Comparison of ENCODE assay signal across 1 cellular context in genomic region chr10:21534611-21535493, GRCh38.
TF ChIP-seq lines count a peak whose summit lies in the region.

No MANE protein-coding gene starts in this region.

TF ChIP-seq in HEK293, 187 proteins besides CTCF, POLR2A, EP300 and RAD21 (continued from another document and continues in another):
- TF ChIP-seq ZNF362 (tag by site-specific recombination; IDR thresholded peaks at IDR 0.05) (no peak), KLF7 (tag by site-specific recombination; IDR thresholded peaks at IDR 0.05; ENCODE audit: borderline replicate concordance) (no peak), ZNF658 (tag by site-specific recombination; IDR thresholded peaks at IDR 0.05) (no peak), ZNF837 (tag by site-specific recombination; IDR thresholded peaks at IDR 0.05) (no peak), RBAK (tag by site-specific recombination; IDR thresholded peaks at IDR 0.05) (no peak), ZSCAN30 (tag by site-specific recombination; IDR thresholded peaks at IDR 0.05) (no peak), MYNN (tag by site-specific recombination; IDR thresholded peaks at IDR 0.05; ENCODE audit: borderline replicate concordance) (no peak), ZNF324 (tag by site-specific recombination; IDR thresholded peaks at IDR 0.05) (0 out of 2 replicates have a peak, but pooled peaks have one; percentile 20), ZBTB11 (tag by site-specific recombination; conservative IDR thresholded peaks at IDR 0.05; ENCODE audit: low read depth) (0 out of 2 replicates have a peak, but pooled peaks have one; percentile 34), KLF8 (tag by site-specific recombination; IDR thresholded peaks at IDR 0.05) (peak; percentile 44; the same call in 1 of the 2 replicates), ZSCAN16 (tag by site-specific recombination; IDR thresholded peaks at IDR 0.05) (no peak), ZNF274 (IDR thresholded peaks at IDR 0.05; ENCODE audit: low read length) (no peak), ZNF274 (tag by site-specific recombination; IDR thresholded peaks at IDR 0.05; ENCODE audit: borderline replicate concordance) (no peak), KLF16 (tag by site-specific recombination; IDR thresholded peaks at IDR 0.05) (0 out of 2 replicates have a peak, but pooled peaks have one; percentile 38), ZNF248 (tag by site-specific recombination; IDR thresholded peaks at IDR 0.05) (no peak), ZNF223 (tag by site-specific recombination; IDR thresholded peaks at IDR 0.05) (no peak), EGR2 (tag by site-specific recombination; IDR thresholded peaks at IDR 0.05; ENCODE audit: low read depth) (no peak), SP7 (tag by site-specific recombination; IDR thresholded peaks at IDR 0.05) (peak; percentile 41; the same call in 1 of the 2 replicates), ZBTB44 (tag by site-specific recombination; IDR thresholded peaks at IDR 0.05) (0 out of 2 replicates have a peak, but pooled peaks have one; percentile 39), PRDM4 (tag by site-specific recombination; IDR thresholded peaks at IDR 0.05) (no peak), ZNF266 (tag by site-specific recombination; IDR thresholded peaks at IDR 0.05; ENCODE audit: low read depth) (no peak), HOXC10 (CRISPR knock-in tag; IDR thresholded peaks at IDR 0.05) (no peak), ZBTB21 (tag by site-specific recombination; IDR thresholded peaks at IDR 0.05) (no peak), ZNF140 (tag by site-specific recombination; IDR thresholded peaks at IDR 0.05) (no peak), ZBTB20 (tag by site-specific recombination; IDR thresholded peaks at IDR 0.05) (peak; percentile 63; the same call in 1 of the 2 replicates), ZNF37A (tag by site-specific recombination; IDR thresholded peaks at IDR 0.05) (peak; percentile 86), ZNF148 (tag by site-specific recombination; IDR thresholded peaks at IDR 0.05; ENCODE audit: borderline replicate concordance) (no peak), BCL11A (tag by site-specific recombination; IDR thresholded peaks at IDR 0.05; ENCODE audit: low read depth) (no peak), HOXA7 (CRISPR knock-in tag; IDR thresholded peaks at IDR 0.05; ENCODE audit: borderline replicate concordance) (no peak), KLF10 (tag by site-specific recombination; IDR thresholded peaks at IDR 0.05) (0 out of 2 replicates have a peak, but pooled peaks have one; percentile 17), ZNF473 (tag by site-specific recombination; IDR thresholded peaks at IDR 0.05) (no peak), ZXDB (tag by site-specific recombination; IDR thresholded peaks at IDR 0.05) (0 out of 2 replicates have a peak, but pooled peaks have one; percentile 37), ZNF416 (tag by site-specific recombination; IDR thresholded peaks at IDR 0.05) (no peak), GLI2 (tag by site-specific recombination; IDR thresholded peaks at IDR 0.05; ENCODE audit: borderline replicate concordance, low read depth) (no peak), ZNF521 (tag by site-specific recombination; IDR thresholded peaks at IDR 0.05) (no peak), ZFP3 (tag by site-specific recombination; IDR thresholded peaks at IDR 0.05; ENCODE audit: low read depth) (no peak), PRDM10 (tag by site-specific recombination; IDR thresholded peaks at IDR 0.05) (peak; percentile 30; the same call in 1 of the 2 replicates), SALL2 (tag by site-specific recombination; IDR thresholded peaks at IDR 0.05; ENCODE audit: borderline replicate concordance) (no peak)
- TF ChIP-seq, protein P1, sequence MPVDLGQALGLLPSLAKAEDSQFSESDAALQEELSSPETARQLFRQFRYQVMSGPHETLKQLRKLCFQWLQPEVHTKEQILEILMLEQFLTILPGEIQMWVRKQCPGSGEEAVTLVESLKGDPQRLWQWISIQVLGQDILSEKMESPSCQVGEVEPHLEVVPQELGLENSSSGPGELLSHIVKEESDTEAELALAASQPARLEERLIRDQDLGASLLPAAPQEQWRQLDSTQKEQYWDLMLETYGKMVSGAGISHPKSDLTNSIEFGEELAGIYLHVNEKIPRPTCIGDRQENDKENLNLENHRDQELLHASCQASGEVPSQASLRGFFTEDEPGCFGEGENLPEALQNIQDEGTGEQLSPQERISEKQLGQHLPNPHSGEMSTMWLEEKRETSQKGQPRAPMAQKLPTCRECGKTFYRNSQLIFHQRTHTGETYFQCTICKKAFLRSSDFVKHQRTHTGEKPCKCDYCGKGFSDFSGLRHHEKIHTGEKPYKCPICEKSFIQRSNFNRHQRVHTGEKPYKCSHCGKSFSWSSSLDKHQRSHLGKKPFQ (tag by site-specific recombination; IDR thresholded peaks at IDR 0.05), result no peak
- TF ChIP-seq, protein P2, sequence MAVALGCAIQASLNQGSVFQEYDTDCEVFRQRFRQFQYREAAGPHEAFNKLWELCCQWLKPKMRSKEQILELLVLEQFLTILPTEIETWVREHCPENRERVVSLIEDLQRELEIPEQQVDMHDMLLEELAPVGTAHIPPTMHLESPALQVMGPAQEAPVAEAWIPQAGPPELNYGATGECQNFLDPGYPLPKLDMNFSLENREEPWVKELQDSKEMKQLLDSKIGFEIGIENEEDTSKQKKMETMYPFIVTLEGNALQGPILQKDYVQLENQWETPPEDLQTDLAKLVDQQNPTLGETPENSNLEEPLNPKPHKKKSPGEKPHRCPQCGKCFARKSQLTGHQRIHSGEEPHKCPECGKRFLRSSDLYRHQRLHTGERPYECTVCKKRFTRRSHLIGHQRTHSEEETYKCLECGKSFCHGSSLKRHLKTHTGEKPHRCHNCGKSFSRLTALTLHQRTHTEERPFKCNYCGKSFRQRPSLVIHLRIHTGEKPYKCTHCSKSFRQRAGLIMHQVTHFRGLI (tag by site-specific recombination; IDR thresholded peaks at IDR 0.05), result peak; percentile 55; the same call in 1 of the 2 replicates
- TF ChIP-seq, protein P3, sequence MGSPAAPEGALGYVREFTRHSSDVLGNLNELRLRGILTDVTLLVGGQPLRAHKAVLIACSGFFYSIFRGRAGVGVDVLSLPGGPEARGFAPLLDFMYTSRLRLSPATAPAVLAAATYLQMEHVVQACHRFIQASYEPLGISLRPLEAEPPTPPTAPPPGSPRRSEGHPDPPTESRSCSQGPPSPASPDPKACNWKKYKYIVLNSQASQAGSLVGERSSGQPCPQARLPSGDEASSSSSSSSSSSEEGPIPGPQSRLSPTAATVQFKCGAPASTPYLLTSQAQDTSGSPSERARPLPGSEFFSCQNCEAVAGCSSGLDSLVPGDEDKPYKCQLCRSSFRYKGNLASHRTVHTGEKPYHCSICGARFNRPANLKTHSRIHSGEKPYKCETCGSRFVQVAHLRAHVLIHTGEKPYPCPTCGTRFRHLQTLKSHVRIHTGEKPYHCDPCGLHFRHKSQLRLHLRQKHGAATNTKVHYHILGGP (tag by site-specific recombination; IDR thresholded peaks at IDR 0.05), result no peak
- TF ChIP-seq, protein P4, sequence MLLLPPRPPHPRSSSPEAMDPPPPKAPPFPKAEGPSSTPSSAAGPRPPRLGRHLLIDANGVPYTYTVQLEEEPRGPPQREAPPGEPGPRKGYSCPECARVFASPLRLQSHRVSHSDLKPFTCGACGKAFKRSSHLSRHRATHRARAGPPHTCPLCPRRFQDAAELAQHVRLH (tag by site-specific recombination; IDR thresholded peaks at IDR 0.05), result no peak
